ENCODE assay signal across 7 cellular contexts in genomic region chr7:36072620-36073019, GRCh38.
"Had no signal": no experiment of that assay in that cellular context is flagged by ENCODE, and none has a peak within 500 bp of the region (broad histone marks: within the 10 kb centered on the region; RNA-seq: fewer than 3 reads in every experiment).

No MANE protein-coding gene starts in this region.

- DNase-seq: GM23248, GOT3, H7, HFFc6 had no signal

- H3K9ac ChIP-seq: GM23248 had no signal

- H3K4me1 Mint-ChIP-seq: IgD-negative memory B cell had no signal

- H3K9me3 ChIP-seq: HAP-1 had no signal

- H3K4me3 ChIP-seq: GM23248, HAP-1 had no signal

- H3K36me3 ChIP-seq: HAP-1 had no signal

- H3K27ac Mint-ChIP-seq: HFFc6, IgD-negative memory B cell had no signal

- H3K27ac ChIP-seq: GM23248, HL-60 had no signal

- H3K4me1 ChIP-seq: HAP-1 had no signal

- H3K9me3 Mint-ChIP-seq: HFFc6 had no signal

- H3K36me3 Mint-ChIP-seq: IgD-negative memory B cell had no signal

- H2AFZ ChIP-seq: GM23248 had no signal

- H3K4me3 Mint-ChIP-seq: HFFc6, IgD-negative memory B cell had no signal
